In the genomic region with DNA sequence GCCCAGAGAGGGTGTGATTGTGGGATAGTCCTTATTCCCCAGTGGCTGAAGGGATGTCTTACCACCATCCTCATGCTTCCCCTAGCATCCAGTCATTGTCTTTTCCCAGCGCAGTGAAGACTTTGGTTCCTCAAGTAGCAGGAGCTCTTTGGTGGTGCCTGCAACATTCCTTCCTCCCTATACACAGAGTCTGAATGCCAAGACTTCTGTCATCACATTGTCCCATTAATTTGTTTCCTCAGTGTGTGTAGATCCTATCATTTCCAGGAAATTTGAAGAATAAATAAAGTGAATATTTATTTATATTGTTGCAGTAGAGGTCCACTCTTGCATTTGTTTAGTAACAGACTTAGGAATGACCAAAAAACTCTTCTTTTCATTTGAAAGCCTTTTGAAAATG, we compare ENCODE assay signal across 27 cellular contexts.
"Had no signal": no experiment of that assay in that cellular context is flagged by ENCODE, and none has a peak within 500 bp of the region (broad histone marks: within the 10 kb centered on the region; RNA-seq: fewer than 3 reads in every experiment).

No MANE protein-coding gene starts in this region.

- H3K9me3 ChIP-seq: ovary, psoas muscle, right lobe of liver, sigmoid colon, spleen, thoracic aorta, thyroid gland, tibial nerve, upper lobe of left lung, vagina had no signal

- H3K4me3 ChIP-seq: neural progenitor cell, ovary, psoas muscle, right lobe of liver, sigmoid colon, spleen, thoracic aorta, thyroid gland, tibial nerve, upper lobe of left lung, vagina had no signal

- H3K27me3 ChIP-seq: neural progenitor cell, ovary, right lobe of liver, sigmoid colon, spleen, thyroid gland, tibial nerve, upper lobe of left lung, vagina had no signal

- H2AFZ ChIP-seq: neural progenitor cell, parathyroid adenoma had no signal

- H3K36me3 ChIP-seq: neural progenitor cell, ovary, right lobe of liver, sigmoid colon, spleen, thoracic aorta, thyroid gland, tibial nerve, upper lobe of left lung, vagina had no signal

- DNase-seq: natural killer cell; occipital lobe; ovary; posterior cingulate gyrus; psoas muscle; right cardiac atrium; right lobe of liver; sigmoid colon; small intestine; spleen; stimulated activated CD4-positive, alpha-beta T cell treated with anti-CD3 and anti-CD28 coated beads, Interleukin-12 subunit alpha, Interleukin-12 subunit beta, amount 100 ng/mL, for 4 hours; stimulated activated CD4-positive, alpha-beta T cell treated with anti-CD3 and anti-CD28 coated beads, Interleukin-1b, Interleukin-23, amount 100 ng/mL, for 48 hours; stimulated activated CD4-positive, alpha-beta T cell treated with anti-CD3 and anti-CD28 coated beads, Interleukin-4, amount 100 ng/mL, for 1 hour; stimulated activated CD4-positive, alpha-beta T cell treated with anti-CD3 and anti-CD28 coated beads, Interleukin-4, amount 100 ng/mL, for 4 hours; stimulated activated CD8-positive, alpha-beta memory T cell treated with anti-CD3 and anti-CD28 coated beads, Interleukin-4, amount 100 ng/mL, for 48 hours; stimulated activated naive CD4-positive, alpha-beta T cell; stimulated activated naive CD8-positive, alpha-beta T cell treated with anti-CD3 and anti-CD28 coated beads, Interleukin-15, amount 100 ng/mL, for 72 hours; stimulated activated naive CD8-positive, alpha-beta T cell treated with anti-CD3 and anti-CD28 coated beads, Interleukin-15, Interleukin-2, amounts not matched to agents 100 U/mL and 50 U/mL, for 24 hours; substantia nigra; thyroid gland; trophoblast cell; upper lobe of left lung had no signal

- H3K4me1 ChIP-seq: psoas muscle, right lobe of liver, sigmoid colon, spleen, vagina had no signal

- H3K9ac ChIP-seq: neural progenitor cell, parathyroid adenoma had no signal

- H3K27ac ChIP-seq: neural progenitor cell, ovary, parathyroid adenoma, psoas muscle, right lobe of liver, sigmoid colon, spleen, thoracic aorta, thyroid gland, tibial nerve, upper lobe of left lung, vagina had no signal
